8 cellular contexts compared by ENCODE assay signal in the genomic region with DNA sequence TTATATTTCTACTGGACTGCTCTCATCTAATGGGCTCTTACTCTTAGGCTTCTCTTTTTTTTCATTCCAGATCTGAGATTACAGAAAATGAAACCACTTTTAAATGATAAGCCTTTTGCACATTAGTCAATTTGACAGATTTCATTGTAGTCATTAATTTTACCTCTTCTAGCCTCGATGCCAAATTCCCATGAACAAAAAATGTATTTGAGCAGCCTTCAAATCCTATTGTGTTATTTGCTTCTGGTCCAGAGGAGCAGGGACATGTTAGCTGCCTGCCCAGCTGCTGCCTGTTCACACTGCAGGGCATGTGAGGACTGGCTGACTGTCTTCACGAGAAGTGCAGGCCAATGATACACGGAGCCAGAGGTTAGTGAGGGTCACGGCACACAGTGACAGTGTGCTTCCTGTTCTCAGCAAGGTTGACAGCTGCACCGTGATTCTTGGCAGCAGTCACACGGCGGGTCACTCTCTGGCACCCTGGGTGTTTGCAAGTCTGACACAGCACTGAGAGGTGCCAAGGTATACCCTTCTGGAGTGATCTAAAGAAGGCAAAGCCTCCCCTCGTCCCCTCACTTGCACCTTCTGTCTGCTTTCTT. TPM values are rescaled to one million over a fixed set of nuclear protein-coding genes. Genes with fewer than 3 reads are reported as not detected.
DNase-seq lines count a peak whose midpoint lies in the region; ATAC-seq and TF ChIP-seq lines count a peak whose summit lies in the region.

No MANE protein-coding gene starts in this region.

- H3K9me3 ChIP-seq in adrenal gland (replicated peaks in 1 of 3) = no peaks in the 10 kb centered on the region

- ATAC-seq in GM18867 (IDR thresholded peaks at IDR 0.05; ENCODE audit: unreplicated experiment) = peak; percentile 94
- ATAC-seq in HG02763 (IDR thresholded peaks at IDR 0.05; ENCODE audit: unreplicated experiment) = peak; percentile 83

- 9 to 16% (median 13%) methylated on average over 4 to 8 of the region's 8 CpGs for WGBS in adrenal gland, 4 donors

- H3K27me3 ChIP-seq in adrenal gland = no peaks in the 10 kb centered on the region

- H3K4me3 ChIP-seq in adrenal gland = no peak overlapping the region

- H3K4me1 ChIP-seq in adrenal gland (replicated peaks in 1 of 2) = peaks cover 0 to 13% of the 10 kb centered on the region in 2 donors

- DNase-seq in NCI-H2196 treated with DMSO at 0.1 percent for 48 hours (lab: John Stamatoyannopoulos, UW; ENCODE audit: unreplicated experiment) = peak; percentile 10
- DNase-seq in adrenal gland = peak; percentile 49 to 92 (median 77)
- peak; percentile 60 for DNase-seq in kidney tubule cell (ENCODE audit: low spot score)
- DNase-seq in substantia nigra (lab: John Stamatoyannopoulos, UW) = peak in 37 of 49 donors; percentile 5 to 74 (median 48)
- no peak for DNase-seq in cortex of kidney (lab: John Stamatoyannopoulos, UW)
- no peak for DNase-seq in SW 1271 (lab: John Stamatoyannopoulos, UW)

- H3K27ac ChIP-seq in adrenal gland (no peak overlapping the region), substantia nigra (ENCODE audit: low read depth, low read length, poor library complexity, severe bottlenecking) (peak overlapping the region; percentile 60)

- TF ChIP-seq CTCF in adrenal gland (IDR thresholded peaks at IDR 0.05) = no peak

- H3K36me3 ChIP-seq in adrenal gland (replicated peaks in 1 of 2) = no peaks in the 10 kb centered on the region

- intact Hi-C loops in adrenal gland (cut with DNase I) = no loop called here

- peak in 1 of 2 donors; percentile 36 for TF ChIP-seq POLR2A in adrenal gland (IDR thresholded peaks at IDR 0.05)

RNA-seq across cellular contexts. Expression of a gene that starts 40.8 kb away (rescaled TPM):
- total RNA-seq in adrenal gland = 10 to 100 TPM; 17.0 to 32.2 (median 21.3) TPM
- 10 to 100 TPM in 2 of 3 donors, 1 to 10 TPM in 1; 5.4 to 16.7 (median 10.6) TPM for polyA plus RNA-seq in adrenal gland

Comparison
In these comparisons a context has a peak if more than half of its experiments do, and no peak if none do; other contexts are left out.
1. DNase-seq: peak in NCI-H2196 treated with DMSO at 0.1 percent for 48 hours (single experiment), adrenal gland (7 of 7), kidney tubule cell (single experiment) and substantia nigra (37 of 49); none in cortex of kidney (single experiment) and SW 1271 (0 of 2).